In genomic region chrX:103635436-103635835, GRCh38 we compare ENCODE assay signal across 28 cellular contexts. TPM values are rescaled to one million over a fixed set of nuclear protein-coding genes. Genes with fewer than 3 reads are reported as not detected.
DNase-seq lines count a peak whose midpoint lies in the region; ATAC-seq, FAIRE-seq and TF ChIP-seq lines count a peak whose summit lies in the region.
"Had no signal": no experiment of that assay in that cellular context is flagged by ENCODE, and none has a peak within 500 bp of the region (broad histone marks: within the 10 kb centered on the region; RNA-seq: fewer than 3 reads in every experiment).

No MANE protein-coding gene starts in this region.

- H3K4me1 ChIP-seq in astrocyte (ENCODE audit: insufficient read depth, low read length) = peaks cover 19% of the 10 kb centered on the region
- H3K4me1 ChIP-seq in CD8-positive, alpha-beta memory T cell (ENCODE audit: insufficient read depth, low read length) = no peaks in the 10 kb centered on the region
- H3K4me1 ChIP-seq: Caco-2 had no signal

- no peak overlapping the region for H3K9ac ChIP-seq in astrocyte (ENCODE audit: low read length)

- H3K27me3 ChIP-seq in astrocyte (ENCODE audit: insufficient read depth, low read length) = no peaks in the 10 kb centered on the region
- no peaks in the 10 kb centered on the region for H3K27me3 ChIP-seq in CD8-positive, alpha-beta memory T cell (ENCODE audit: insufficient read depth, low read length, poor library complexity, severe bottlenecking)

- no peak overlapping the region for H3K4me3 ChIP-seq in astrocyte (ENCODE audit: insufficient read depth, low read depth, low read length)
- H3K4me3 ChIP-seq in CD8-positive, alpha-beta memory T cell (ENCODE audit: low read length) = no peak overlapping the region
- H3K4me3 ChIP-seq: A549, SK-N-MC had no signal

- no peaks in the 10 kb centered on the region for H3K9me3 ChIP-seq in astrocyte (ENCODE audit: insufficient read depth, low read depth, low read length)
- H3K9me3 ChIP-seq in CD8-positive, alpha-beta memory T cell (ENCODE audit: low read length) = no peaks in the 10 kb centered on the region
- H3K9me3 ChIP-seq: A549, Caco-2 had no signal

- no peaks in the 10 kb centered on the region for H3K36me3 ChIP-seq in astrocyte (ENCODE audit: insufficient read depth, low read length)
- no peaks in the 10 kb centered on the region for H3K36me3 ChIP-seq in CD8-positive, alpha-beta memory T cell (ENCODE audit: insufficient read depth, low read length)

- peaks cover 12% of the 10 kb centered on the region for H3K4me1 Mint-ChIP-seq in astrocyte (ENCODE audit: low read depth, unreplicated experiment)
- H3K4me1 Mint-ChIP-seq in CD8-positive, alpha-beta memory T cell = no peaks in the 10 kb centered on the region
- H3K4me1 Mint-ChIP-seq: CD4-positive, alpha-beta memory T cell; T-helper 17 cell had no signal

- H3K9me3 Mint-ChIP-seq in astrocyte (ENCODE audit: unreplicated experiment) = no peaks in the 10 kb centered on the region
- no peaks in the 10 kb centered on the region for H3K9me3 Mint-ChIP-seq in CD8-positive, alpha-beta memory T cell
- H3K9me3 Mint-ChIP-seq: CD4-positive, alpha-beta memory T cell had no signal

- FAIRE-seq in astrocyte (lab: Jason Lieb, UNC) = peak; percentile 77
- FAIRE-seq: A549, H1, HepG2 had no signal

- POLR2A ChIA-PET in CD8-positive, alpha-beta memory T cell (lab: Charles Lee) = no interaction called here

- H3K27ac ChIP-seq in astrocyte (ENCODE audit: low read depth, low read length) = no peak overlapping the region
- no peak overlapping the region for H3K27ac ChIP-seq in CD8-positive, alpha-beta memory T cell (ENCODE audit: low read depth, low read length)
- H3K27ac ChIP-seq: SK-N-MC had no signal

- no peak overlapping the region for H2AFZ ChIP-seq in astrocyte (ENCODE audit: low read depth, low read length)

- no peak overlapping the region for H3K4me2 ChIP-seq in astrocyte (ENCODE audit: low read length)
- H3K4me2 ChIP-seq: A549 had no signal

- H3K4me3 Mint-ChIP-seq in astrocyte (ENCODE audit: unreplicated experiment) = no peak overlapping the region
- H3K4me3 Mint-ChIP-seq in CD8-positive, alpha-beta memory T cell = no peak overlapping the region
- H3K4me3 Mint-ChIP-seq: CD4-positive, alpha-beta memory T cell; T-helper 17 cell had no signal

- no peaks in the 10 kb centered on the region for H3K36me3 Mint-ChIP-seq in astrocyte (ENCODE audit: low read depth, unreplicated experiment)
- H3K36me3 Mint-ChIP-seq in CD8-positive, alpha-beta memory T cell = no peaks in the 10 kb centered on the region
- H3K36me3 Mint-ChIP-seq: CD4-positive, alpha-beta memory T cell had no signal

- DNase-seq in EH (ENCODE audit: low read depth) (peak; percentile 27), HCEC 1CT (peak; percentile 28), astrocyte (ENCODE audit: low read depth) (no peak), kidney tubule cell (ENCODE audit: low spot score) (peak; percentile 22), NCI-H2227 (lab: John Stamatoyannopoulos, UW; ENCODE audit: unreplicated experiment) (no peak)
- DNase-seq in CD8-positive, alpha-beta memory T cell = no peak
- DNase-seq: C1 segment of cervical spinal cord; Caco-2; CD4-positive, alpha-beta memory T cell; Karpas-422; MV-4-11; NCI-H1105 treated with DMSO at 0.1 percent for 48 hours; NCI-H146; NCI-H1930; NCI-H2107; NCI-H446 treated with DMSO at 0.1 percent for 48 hours; NCI-H526; NCI-H82; NK-92 treated with Interleukin-12 subunit alpha and Interleukin-12 subunit beta, amount 100 ng/mL, for 24 hours; SIG-M5; T-helper 17 cell had no signal

- no peaks in the 10 kb centered on the region for H3K27me3 Mint-ChIP-seq in astrocyte (ENCODE audit: low read depth, unreplicated experiment)
- H3K27me3 Mint-ChIP-seq in CD8-positive, alpha-beta memory T cell = peaks cover 0 to 5% of the 10 kb centered on the region in 2 donors

- CTCF ChIA-PET in CD8-positive, alpha-beta memory T cell (lab: Charles Lee) = no interaction called here

- no peaks in the 10 kb centered on the region for H3K79me2 ChIP-seq in astrocyte (ENCODE audit: insufficient read depth, low read length)

- ATAC-seq in GM18873 (IDR thresholded peaks at IDR 0.05; ENCODE audit: low FRiP score, unreplicated experiment) = no peak
- ATAC-seq: A549, HCT116, HepG2, Panc1, T-helper 17 cell had no signal

- H4K20me1 ChIP-seq in astrocyte (ENCODE audit: insufficient read depth, low read length) = no peaks in the 10 kb centered on the region

- TF ChIP-seq CTCF in astrocyte (IDR thresholded peaks at IDR 0.05; ENCODE audit: insufficient read depth, low read depth, low read length) = no peak

- H3K27ac Mint-ChIP-seq in astrocyte (ENCODE audit: unreplicated experiment) = no peak overlapping the region
- no peak overlapping the region for H3K27ac Mint-ChIP-seq in CD8-positive, alpha-beta memory T cell
- H3K27ac Mint-ChIP-seq: CD4-positive, alpha-beta memory T cell; T-helper 17 cell had no signal

RNA-seq across cellular contexts. Expression of gene TCEAL1, which starts 6.7 kb away (rescaled TPM):
- 9.6 and 12.3 TPM in 2 replicates for total RNA-seq in astrocyte
- 10 to 100 TPM in 1 of 2 experiments, 1 to 10 TPM in 1; 7.9 to 10.3 TPM for total RNA-seq in CD8-positive, alpha-beta memory T cell
- polyA plus RNA-seq in CD8-positive, alpha-beta memory T cell = 19.7 TPM

RNA-seq across cellular contexts. Expression of gene TCEAL3, which starts 27.7 kb away (rescaled TPM):
- total RNA-seq in astrocyte = 13.5 and 15.2 TPM in 2 replicates
- total RNA-seq in CD8-positive, alpha-beta memory T cell = 1 to 10 TPM; 3.9 to 4.3 TPM
- polyA plus RNA-seq in CD8-positive, alpha-beta memory T cell = 13.1 TPM

RNA-seq across cellular contexts. Expression of gene TCEAL4, which starts 50.1 kb away (rescaled TPM):
- total RNA-seq in astrocyte = 49.9 and 51.3 TPM in 2 replicates
- total RNA-seq in CD8-positive, alpha-beta memory T cell = 10 to 100 TPM; 10.4 to 11.2 TPM
- polyA plus RNA-seq in CD8-positive, alpha-beta memory T cell = 19.7 TPM

RNA-seq across cellular contexts. Expression of gene MORF4L2, which starts 51.1 kb away (rescaled TPM):
- 514 and 533 TPM in 2 replicates for total RNA-seq in astrocyte
- 100 to 1,000 TPM; 198 to 202 TPM for total RNA-seq in CD8-positive, alpha-beta memory T cell
- polyA plus RNA-seq in CD8-positive, alpha-beta memory T cell = 80.8 TPM

Comparison
In these comparisons a context has a peak if more than half of its experiments do, and no peak if none do; other contexts are left out.
1. DNase-seq: peak in EH (single experiment), HCEC 1CT (single experiment) and kidney tubule cell (single experiment); none in astrocyte (single experiment), NCI-H2227 (single experiment) and CD8-positive, alpha-beta memory T cell (0 of 5).